In genomic region chr4:32472918-32473317, GRCh38 we compare ENCODE assay signal across 19 cellular contexts.
"Had no signal": no experiment of that assay in that cellular context is flagged by ENCODE, and none has a peak within 500 bp of the region (broad histone marks: within the 10 kb centered on the region; RNA-seq: fewer than 3 reads in every experiment).

No MANE protein-coding gene starts in this region.

- ATAC-seq: activated CD8-positive, alpha-beta memory T cell treated with anti-CD3 and anti-CD28 coated beads, Interleukin-2, amount 10 ng/mL, durations not matched to agents 7 days and 5 days; left colon; lower lobe of right lung; natural killer cell treated with Interleukin-12 subunit alpha and Interleukin-12 subunit beta and Interleukin-15 and Interleukin-18, amount 100 ng/mL, for 72 hours had no signal

- H3K9me3 ChIP-seq: lower lobe of right lung, thyroid gland had no signal

- DNase-seq: activated B cell treated with CpG ODN at 0.5 μM for 24 hours; activated CD4-positive, alpha-beta memory T cell treated with anti-CD3 and anti-CD28 coated beads for 36 hours; activated CD4-positive, alpha-beta T cell treated with anti-CD3 and anti-CD28 coated beads for 4 hours; activated CD8-positive, alpha-beta memory T cell treated with anti-CD3 and anti-CD28 coated beads, Interleukin-2, amount 10 ng/mL, durations not matched to agents 7 days and 5 days; activated naive CD8-positive, alpha-beta T cell treated with anti-CD3 and anti-CD28 coated beads for 36 hours; amniotic stem cell; left colon; lower lobe of right lung; nucleus accumbens; retina; stimulated activated CD4-positive, alpha-beta T cell treated with anti-CD3 and anti-CD28 coated beads, Interleukin-12 subunit alpha, Interleukin-12 subunit beta, amount 100 ng/mL, for 4 hours; stimulated activated CD4-positive, alpha-beta T cell treated with anti-CD3 and anti-CD28 coated beads, Interleukin-2, amount 100 ng/mL, for 24 hours; stimulated activated naive CD4-positive, alpha-beta T cell treated with Interleukin-2 at 50 U/mL for 16 hours; SW 1271; T-helper 2 cell; thyroid gland had no signal

- H3K27ac ChIP-seq: lower lobe of right lung, thyroid gland had no signal

- H3K4me3 ChIP-seq: lower lobe of right lung, thyroid gland had no signal

- H3K4me1 ChIP-seq: lower lobe of right lung, thyroid gland had no signal

- H3K27me3 ChIP-seq: thyroid gland had no signal

- FAIRE-seq: colon, endometrium had no signal

- H3K36me3 ChIP-seq: lower lobe of right lung, thyroid gland had no signal
